29 cellular contexts compared by ENCODE assay signal in genomic region chr6:5079692-5080091, GRCh38. TPM values are rescaled to one million over a fixed set of nuclear protein-coding genes. Genes with fewer than 3 reads are reported as not detected.
A peak's percentile ranks its signal among the peaks of the same experiment; 100 is the strongest.
DNase-seq lines count a peak whose midpoint lies in the region; ATAC-seq, FAIRE-seq and TF ChIP-seq lines count a peak whose summit lies in the region.
"Had no signal": no experiment of that assay in that cellular context is flagged by ENCODE, and none has a peak within 500 bp of the region (broad histone marks: within the 10 kb centered on the region; RNA-seq: fewer than 3 reads in every experiment).

No MANE protein-coding gene starts in this region.

- intact Hi-C loops in HepG2 (cut with micrococcal nuclease; ENCODE audit: unreplicated experiment) (loop anchor here (1.0 to 5.0 kb wide), 2 partner anchors 11 to 38 kb away; no protein-coding TSS in a partner anchor), right lobe of liver (cut with DNase I) (no loop called here)

- TF ChIP-seq RAD21 in HepG2 (CRISPR knock-in tag; IDR thresholded peaks at IDR 0.05) = no peak

- POLR2A ChIA-PET in HepG2 (lab: Yijun Ruan, JAX) = no interaction called here

- H4K20me1 ChIP-seq in HepG2 (ENCODE audit: insufficient read depth, low read length) = no peaks in the 10 kb centered on the region
- H4K20me1 ChIP-seq: BLaER1 had no signal

- peaks cover 5% of the 10 kb centered on the region for H3K79me2 ChIP-seq in HepG2 (ENCODE audit: insufficient read depth, low read length)

- in situ Hi-C loops in HepG2 (cut with HindIII; ENCODE audit: extremely low pct_ligation_motif_present, low pct_unique_long_range_greater_than_20kb) = no loop called here

- TF ChIP-seq POLR2A in HepG2 (IDR thresholded peaks at IDR 0.05; ENCODE audit: insufficient read depth in 1 of 2, low read depth in 2 of 2, low read length in 2 of 2) (no peak), right lobe of liver (IDR thresholded peaks at IDR 0.05) (no peak)

- H3K27ac ChIP-seq in HepG2 (ENCODE audit: extremely low read length, insufficient read depth, low read length) (peak overlapping the region; percentile 81), right lobe of liver (no peak overlapping the region)
- H3K27ac ChIP-seq: 22Rv1; A549; BLaER1; BLaER1 treated with 17β-estradiol and CSF1 and Interleukin-3, amounts not matched to agents 10 nM and 100 nM; C4-2B had no signal

- DNase-seq in HepG2 (ENCODE audit: low spot score) (no peak), right lobe of liver (no peak)
- DNase-seq: 8988T; ACHN; AML-193; BE2C; C1 segment of cervical spinal cord; Caco-2; Calu3; CD4-positive, alpha-beta memory T cell; CD4-positive, alpha-beta T cell; CD4-positive, CD25-positive, alpha-beta regulatory T cell; CD8-positive, alpha-beta memory T cell; CD8-positive, alpha-beta T cell; COR-L47; DMS 273 treated with DMSO at 0.1 percent for 48 hours; DMS153; DMS53; DMS79; DMS79 treated with DMSO at 0.1 percent for 48 hours; DND-41; EL had no signal

- BruUV-seq in HepG2 (replicated peaks; lab: Mats Ljungman, UMichigan) = no TSS peak

- H3K4me1 ChIP-seq in HepG2 (ENCODE audit: insufficient read depth, low read length) (peaks cover 71% of the 10 kb centered on the region), right lobe of liver (no peaks in the 10 kb centered on the region)
- H3K4me1 ChIP-seq: BE2C had no signal

- no peaks in the 10 kb centered on the region; a peak in 1 of 5 replicates for H3K36me3 ChIP-seq in HepG2 (replicated peaks in 1 of 2; ENCODE audit: control insufficient read depth in 1 of 2, insufficient read depth in 2 of 2, low read length in 2 of 2)
- H3K36me3 ChIP-seq in right lobe of liver = no peaks in the 10 kb centered on the region
- H3K36me3 ChIP-seq: BE2C; BLaER1; BLaER1 treated with 17β-estradiol and CSF1 and Interleukin-3, amounts not matched to agents 10 nM and 100 nM had no signal

- WGBS in HepG2 (ENCODE audit: low lambda C conversion rate) = 55% methylated on average over 2 of the region's 2 CpGs
- 78% methylated on average over 2 of the region's 2 CpGs for WGBS in right lobe of liver (ENCODE audit: insufficient coverage, low coverage, low lambda C conversion rate, missing lambda C conversion rate)

- CTCF ChIA-PET in HepG2 (lab: Yijun Ruan, JAX; ENCODE audit: low intra/inter-chr PET ratio, low total read pairs) = no interaction called here

- TF ChIP-seq EP300 in HepG2 (IDR thresholded peaks at IDR 0.05; ENCODE audit: low read depth in 2 of 2, low read length in 2 of 2) (no peak; a peak in 1 of 4 replicates), HepG2 (CRISPR knock-in tag; IDR thresholded peaks at IDR 0.05; ENCODE audit: borderline replicate concordance) (no peak)

- H2AFZ ChIP-seq in HepG2 (ENCODE audit: low read length) = no peak overlapping the region

- H3K9me3 ChIP-seq in HepG2 (ENCODE audit: low read length) (no peaks in the 10 kb centered on the region), right lobe of liver (no peaks in the 10 kb centered on the region)
- H3K9me3 ChIP-seq: A549, BE2C, BLaER1, Caco-2 had no signal

- no peak for TF ChIP-seq CTCF in HepG2 (CRISPR knock-in tag; IDR thresholded peaks at IDR 0.05)
- no peak for TF ChIP-seq CTCF in right lobe of liver (IDR thresholded peaks at IDR 0.05)

- H3K27me3 ChIP-seq in HepG2 (ENCODE audit: control insufficient read depth in 1 of 2, insufficient read depth in 2 of 2, low read length in 2 of 2) (no peaks in the 10 kb centered on the region), right lobe of liver (no peaks in the 10 kb centered on the region)

- H3K4me2 ChIP-seq in HepG2 (ENCODE audit: low read depth, low read length) = peak overlapping the region; percentile 96; the same call in 1 of the 2 replicates
- H3K4me2 ChIP-seq: A549; BLaER1; BLaER1 treated with 17β-estradiol and CSF1 and Interleukin-3, amounts not matched to agents 10 nM and 100 nM had no signal

- FAIRE-seq in HepG2 (lab: Jason Lieb, UNC) = no peak
- FAIRE-seq: A204.1, A549, D721Med had no signal

- H3K4me3 ChIP-seq in HepG2 (replicated peaks in 1 of 3; ENCODE audit: insufficient read depth in 1 of 3, low read depth in 2 of 3, low read length in 3 of 3) (no peak overlapping the region), right lobe of liver (no peak overlapping the region)
- H3K4me3 ChIP-seq: A549; BLaER1; BLaER1 treated with 17β-estradiol and CSF1 and Interleukin-3, amounts not matched to agents 10 nM and 100 nM had no signal

- H3K9ac ChIP-seq in HepG2 (ENCODE audit: insufficient read depth, low read depth, low read length) = no peak overlapping the region
- H3K9ac ChIP-seq: BLaER1; BLaER1 treated with 17β-estradiol and CSF1 and Interleukin-3, amounts not matched to agents 10 nM and 100 nM had no signal

- ATAC-seq in HepG2 (no peak), right lobe of liver (no peak)
- ATAC-seq: A549; CD8-positive, alpha-beta T cell had no signal

TF ChIP-seq in HepG2, 621 proteins besides CTCF, POLR2A, EP300 and RAD21 (continues in another document):
- no peak for TF ChIP-seq STAT6 (CRISPR knock-in tag; IDR thresholded peaks at IDR 0.05; ENCODE audit: borderline replicate concordance)
- TF ChIP-seq, protein P1, sequence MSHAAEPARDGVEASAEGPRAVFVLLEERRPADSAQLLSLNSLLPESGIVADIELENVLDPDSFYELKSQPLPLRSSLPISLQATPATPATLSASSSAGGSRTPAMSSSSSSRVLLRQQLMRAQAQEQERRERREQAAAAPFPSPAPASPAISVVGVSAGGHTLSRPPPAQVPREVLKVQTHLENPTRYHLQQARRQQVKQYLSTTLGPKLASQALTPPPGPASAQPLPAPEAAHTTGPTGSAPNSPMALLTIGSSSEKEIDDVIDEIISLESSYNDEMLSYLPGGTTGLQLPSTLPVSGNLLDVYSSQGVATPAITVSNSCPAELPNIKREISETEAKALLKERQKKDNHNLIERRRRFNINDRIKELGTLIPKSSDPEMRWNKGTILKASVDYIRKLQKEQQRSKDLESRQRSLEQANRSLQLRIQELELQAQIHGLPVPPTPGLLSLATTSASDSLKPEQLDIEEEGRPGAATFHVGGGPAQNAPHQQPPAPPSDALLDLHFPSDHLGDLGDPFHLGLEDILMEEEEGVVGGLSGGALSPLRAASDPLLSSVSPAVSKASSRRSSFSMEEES (CRISPR knock-in tag; IDR thresholded peaks at IDR 0.05) = 0 out of 2 replicates have a peak, but pooled peaks have one; percentile 32
- TF ChIP-seq ZFY (CRISPR knock-in tag; IDR thresholded peaks at IDR 0.05) = no peak
- TF ChIP-seq SAP130 (CRISPR knock-in tag; IDR thresholded peaks at IDR 0.05; ENCODE audit: low read depth) = 0 out of 2 replicates have a peak, but pooled peaks have one; percentile 16
- 0 out of 2 replicates have a peak, but pooled peaks have one; percentile 16 for TF ChIP-seq MED1 (CRISPR knock-in tag; IDR thresholded peaks at IDR 0.05)

RNA-seq across cellular contexts. Expression of gene PPP1R3G, which starts 5.4 kb away (rescaled TPM):
- total RNA-seq in HepG2 (2016; rRNA removed; fragmentation: Illumina TruSeq; extraction: Trizol) (0.56 and 1.2 TPM in 2 replicates), right lobe of liver (under 1 TPM; 0.35 to 0.98 (median 0.52) TPM)
- 0.18 and 0.20 TPM in 2 replicates for total RNA-seq in HepG2 (2016; cell fraction: cytosol; rRNA removed; fragmentation: Illumina TruSeq; extraction: Trizol; ENCODE audit: low read depth)
- total RNA-seq in HepG2 (2016; cell fraction: insoluble cytoplasmic fraction; rRNA removed; fragmentation: Illumina TruSeq; extraction: Trizol) = 0.61 and 1.0 TPM in 2 replicates
- total RNA-seq in HepG2 (2016; cell fraction: membrane; rRNA removed; fragmentation: Illumina TruSeq; extraction: Trizol) = 0.52 and 0.74 TPM in 2 replicates
- total RNA-seq in HepG2 (2016; cell fraction: nucleus; rRNA removed; fragmentation: Illumina TruSeq; extraction: Trizol) = 0.88 and 1.0 TPM in 2 replicates
- polyA plus RNA-seq in HepG2 (2011; rRNA removed) = 1.3 and 1.8 TPM in 2 replicates
- polyA plus RNA-seq in HepG2 (2011; cell fraction: cytosol; rRNA removed) = 1.5 and 1.9 TPM in 2 replicates
- polyA plus RNA-seq in HepG2 (2011; cell fraction: nucleus; rRNA removed) = 3.4 and 3.6 TPM in 2 replicates
- 2.0 and 2.2 TPM in 2 replicates for polyA plus RNA-seq in HepG2 (2012)
- polyA plus RNA-seq in HepG2 (2016; cell fraction: cytosol; fragmentation: Illumina TruSeq; extraction: Trizol; ENCODE audit: low read depth) = 0.11 TPM in 2 replicates
- 0.44 and 0.60 TPM in 2 replicates for polyA plus RNA-seq in HepG2 (2016; cell fraction: insoluble cytoplasmic fraction; fragmentation: Illumina TruSeq; extraction: Trizol; ENCODE audit: low read depth)
- 0.29 and 0.52 TPM in 2 replicates for polyA plus RNA-seq in HepG2 (2016; cell fraction: membrane; fragmentation: Illumina TruSeq; extraction: Trizol; ENCODE audit: low read depth)
- 0.61 and 0.77 TPM in 2 replicates for polyA plus RNA-seq in HepG2 (2016; cell fraction: nucleus; fragmentation: Illumina TruSeq; extraction: Trizol; ENCODE audit: insufficient read depth, low read depth)
- 0.14 and 3.0 TPM in 2 replicates for polyA minus RNA-seq in HepG2 (2011; rRNA and poly(A)+ RNA removed; ENCODE audit: low replicate concordance)
- 2.1 and 2.3 TPM in 2 replicates for polyA minus RNA-seq in HepG2 (2011; cell fraction: cytosol; rRNA and poly(A)+ RNA removed)
- polyA minus RNA-seq in HepG2 (2011; cell fraction: nucleus; rRNA and poly(A)+ RNA removed) = 4.5 and 4.8 TPM in 2 replicates
- total RNA-seq: CD4-positive, alpha-beta memory T cell; CD4-positive, alpha-beta T cell; CD8-positive, alpha-beta memory T cell; CD8-positive, alpha-beta T cell had no signal
- polyA plus RNA-seq: CD4-positive, alpha-beta memory T cell; CD4-positive, CD25-positive, alpha-beta regulatory T cell; CD8-positive, alpha-beta memory T cell had no signal
